8 cellular contexts compared by ENCODE assay signal in genomic region chr1:84506002-84506728, GRCh38. TPM values are rescaled to one million over a fixed set of nuclear protein-coding genes. Genes with fewer than 3 reads are reported as not detected.
DNase-seq lines count a peak whose midpoint lies in the region; ATAC-seq, FAIRE-seq and TF ChIP-seq lines count a peak whose summit lies in the region.

Gene GNG5 (minus strand): TSS chr1:84506581. CDS start chr1:84506091, 490 bp downstream.
Gene SPATA1 (plus strand): TSS chr1:84506386. CDS start chr1:84516360, 9,974 bp downstream.

- H3K4me1 ChIP-seq in adrenal gland (replicated peaks in 1 of 2) (peaks cover 13 to 32% of the 10 kb centered on the region in 2 donors), upper lobe of right lung (peaks cover 32% of the 10 kb centered on the region)

- TF ChIP-seq POLR2A in GM12892 (IDR thresholded peaks at IDR 0.05; ENCODE audit: low read depth, low read length) (peak; percentile 88), adrenal gland (IDR thresholded peaks at IDR 0.05) (peak; percentile 85 to 91)

- intact Hi-C loops in adrenal gland (cut with DNase I): loop anchor here in 1 of 2 donors (10.0 kb wide), 1 partner anchor 69 kb away; the partner anchor contains the start of gene CTBS
- intact Hi-C loops in left cardiac atrium (cut with DNase I): loop anchor here in 1 of 2 donors (5.0 kb wide), 1 partner anchor 66 kb away; the partner anchor contains the start of gene CTBS
- intact Hi-C loops in posterior vena cava (cut with DNase I): loop anchor here in 1 of 2 donors (10.0 kb wide), 1 partner anchor 69 kb away; the partner anchor contains the start of gene CTBS
- intact Hi-C loops in upper lobe of right lung (cut with DNase I): loop anchor here (10.0 kb wide), 1 partner anchor 59 kb away; no protein-coding TSS in a partner anchor

- H3K9me3 ChIP-seq in adrenal gland (replicated peaks in 1 of 3) (no peaks in the 10 kb centered on the region), upper lobe of right lung (no peaks in the 10 kb centered on the region)

- no peak for TF ChIP-seq CTCF in adrenal gland (IDR thresholded peaks at IDR 0.05)
- peak; percentile 6 for TF ChIP-seq CTCF in upper lobe of right lung (IDR thresholded peaks at IDR 0.05)

- H3K36me3 ChIP-seq in adrenal gland (replicated peaks in 1 of 2) (no peaks in the 10 kb centered on the region), upper lobe of right lung (peaks cover 5% of the 10 kb centered on the region)

- peak; percentile 96 for FAIRE-seq in GM12892 (lab: Jason Lieb, UNC)

- H3K27ac ChIP-seq in adrenal gland: peak within 1 kb of the TSS; percentile 92 to 99 (median 94)
- H3K27ac ChIP-seq in upper lobe of right lung: peak within 1 kb of the TSS; percentile 97

- H3K4me3 ChIP-seq in adrenal gland: peak within 1 kb of the TSS in 3 of 4 donors; percentile 47 to 82 (median 59)
- peak within 1 kb of the TSS; percentile 79 for H3K4me3 ChIP-seq in upper lobe of right lung

- 0 to 1% (median 0%) methylated on average over 23 to 60 of the region's 60 CpGs for WGBS in adrenal gland, 4 donors

- ATAC-seq in HG02840 (IDR thresholded peaks at IDR 0.05; ENCODE audit: low FRiP score, unreplicated experiment) (peak; percentile 90), left cardiac atrium (peak; percentile 97), upper lobe of right lung (peak; percentile 95)

- DNase-seq in GM12892 (ENCODE audit: insufficient read length) (peak; percentile 84), NCI-H1436 (lab: John Stamatoyannopoulos, UW) (peak; percentile 92), SW480 (ENCODE audit: low spot score) (peak; percentile 91), adrenal gland (peak; percentile 98 to 99 (median 98)), left cardiac atrium (peak; percentile 99), posterior vena cava (ENCODE audit: low spot score) (peak; percentile 100), upper lobe of right lung (peak; percentile 100)

- no peaks in the 10 kb centered on the region for H3K27me3 ChIP-seq in adrenal gland
- no peaks in the 10 kb centered on the region for H3K27me3 ChIP-seq in upper lobe of right lung

RNA-seq across cellular contexts. Expression of gene GNG5, which starts in this region (rescaled TPM):
- polyA plus RNA-seq in GM12892 (2012; ENCODE audit: missing spikeins): 163 TPM
- total RNA-seq in adrenal gland: 10 to 100 TPM; 34.0 to 81.5 (median 73.1) TPM
- polyA plus RNA-seq in adrenal gland: 100 to 1,000 TPM in 1 of 3 donors, 10 to 100 TPM in 2; 61.5 to 172 (median 76.8) TPM
- total RNA-seq in left cardiac atrium: 100 to 1,000 TPM; 141 to 155 TPM
- 10 to 100 TPM; 66.1 to 67.7 TPM for total RNA-seq in posterior vena cava
- total RNA-seq in upper lobe of right lung: 133 TPM

RNA-seq across cellular contexts. Expression of gene SPATA1, which starts in this region (rescaled TPM):
- 1.9 TPM for polyA plus RNA-seq in GM12892 (2012; ENCODE audit: missing spikeins)
- total RNA-seq in adrenal gland (1 to 10 TPM in 1 of 8 donors, under 1 TPM in 3, not detected in 4; 0.29 to 1.5 (median 0.75) TPM), left cardiac atrium (1 to 10 TPM in 1 of 2 donors, under 1 TPM in 1; 0.77 to 2.2 TPM), posterior vena cava (1 to 10 TPM; 1.0 to 2.6 TPM), upper lobe of right lung (3.4 TPM)
- under 1 TPM in 2 of 3 donors, not detected in 1; 0.48 to 0.71 TPM for polyA plus RNA-seq in adrenal gland

Comparison
In these comparisons a context has a peak if more than half of its experiments do, and no peak if none do; other contexts are left out.
1. Peak in every context shown above with its lines: DNase-seq, ATAC-seq, H3K4me3 ChIP-seq and H3K27ac ChIP-seq.